In genomic region chr7:30142710-30143109, GRCh38 we compare ENCODE assay signal across 1 cellular context.
TF ChIP-seq lines count a peak whose summit lies in the region.

No MANE protein-coding gene starts in this region.

TF ChIP-seq in HCT116, 20 proteins besides CTCF, POLR2A, EP300 and RAD21 (continued from another document):
- peak; percentile 9 for TF ChIP-seq ZBTB33 (IDR thresholded peaks at IDR 0.05; ENCODE audit: extremely low read depth, insufficient replicate concordance, low read length)
TF ChIP-seq in HCT116: peak in this region for 6.
